In the genomic region with DNA sequence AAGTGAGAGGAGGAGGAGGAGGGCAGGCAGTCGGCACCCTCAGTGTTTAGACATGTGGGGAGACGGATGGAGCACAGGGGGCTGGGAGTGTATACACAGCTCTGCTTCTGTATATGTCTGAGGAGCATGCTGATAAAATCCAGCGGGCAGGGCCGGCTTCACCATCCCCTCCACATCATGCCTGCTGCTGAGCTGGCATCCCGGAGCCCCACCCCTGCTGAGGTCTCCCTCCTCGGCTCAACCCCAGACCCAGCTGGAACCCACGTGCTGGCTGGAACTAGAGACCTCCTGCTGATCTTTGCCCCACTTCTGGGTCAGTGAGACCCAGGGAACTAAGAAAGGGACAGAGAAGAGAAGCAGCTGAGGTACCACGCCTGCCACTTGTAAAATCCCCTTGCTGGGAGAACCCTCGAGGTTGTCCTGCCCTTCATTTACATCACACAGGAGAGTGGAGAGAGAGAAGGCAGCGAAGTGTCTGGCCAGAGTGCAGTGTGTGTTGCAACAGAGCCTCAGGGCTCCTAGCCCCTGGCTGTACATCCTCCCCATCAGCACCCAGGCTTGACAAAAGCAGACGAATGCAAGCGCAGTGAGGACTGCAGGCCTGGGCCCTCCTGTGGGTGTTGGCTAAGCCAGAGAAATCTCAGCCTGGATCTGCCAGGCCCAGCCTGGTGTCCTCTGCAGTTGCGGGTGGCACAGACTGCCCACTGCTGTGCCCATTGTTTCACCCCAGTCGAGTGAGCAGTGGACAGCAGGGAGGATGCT, we compare ENCODE assay signal across 14 cellular contexts.
"Had no signal": no experiment of that assay in that cellular context is flagged by ENCODE, and none has a peak within 500 bp of the region (broad histone marks: within the 10 kb centered on the region; RNA-seq: fewer than 3 reads in every experiment).

No MANE protein-coding gene starts in this region.

- H3K4me1 ChIP-seq: transverse colon had no signal

- H3K27me3 ChIP-seq: breast epithelium had no signal

- DNase-seq: activated naive CD4-positive, alpha-beta T cell; activated naive CD8-positive, alpha-beta T cell treated with anti-CD3 and anti-CD28 coated beads, Interleukin-2, amount 10 ng/mL, durations not matched to agents 7 days and 5 days; aorta; cerebellar nuclear complex; left ventricle myocardium superior; mesenchymal stem cell; natural killer cell; right cardiac atrium; stimulated activated CD4-positive, alpha-beta T cell treated with anti-CD3 and anti-CD28 coated beads, Interleukin-15, amount 100 ng/mL, for 24 hours; stimulated activated CD4-positive, alpha-beta T cell treated with anti-CD3 and anti-CD28 coated beads, Interleukin-4, amount 100 ng/mL, for 1 hour; stimulated activated naive B cell treated with anti-CD40 and anti-IgM and Interleukin-4, amounts not matched to agents 10 μg/mL and 1 μg/mL and 100 μg/mL, for 72 hours; transverse colon had no signal

- H3K4me3 ChIP-seq: breast epithelium, skin epidermis, transverse colon had no signal

- H3K36me3 ChIP-seq: breast epithelium, transverse colon had no signal

- H3K9me3 ChIP-seq: breast epithelium, transverse colon had no signal

- ATAC-seq: left ventricle myocardium superior; natural killer cell; right cardiac atrium; stimulated activated naive B cell treated with anti-CD40 and anti-IgM and Interleukin-4, amounts not matched to agents 10 μg/mL and 1 μg/mL and 100 μg/mL, for 72 hours had no signal
